Comparison of ENCODE assay signal across 16 cellular contexts in genomic region chr14:103314496-103315277, GRCh38. TPM values are rescaled to one million over a fixed set of nuclear protein-coding genes. Genes with fewer than 3 reads are reported as not detected.
DNase-seq lines count a peak whose midpoint lies in the region; ATAC-seq, FAIRE-seq and TF ChIP-seq lines count a peak whose summit lies in the region.
"Had no signal": no experiment of that assay in that cellular context is flagged by ENCODE, and none has a peak within 500 bp of the region (broad histone marks: within the 10 kb centered on the region; RNA-seq: fewer than 3 reads in every experiment).

No MANE protein-coding gene starts in this region.

- intact Hi-C loops in adrenal gland (cut with DNase I) (no loop called here), lower lobe of right lung (cut with DNase I) (no loop called here)

- no peak for TF ChIP-seq POLR2A in adrenal gland (IDR thresholded peaks at IDR 0.05)

- peaks cover 0 to 11% of the 10 kb centered on the region in 2 donors for H3K4me1 ChIP-seq in adrenal gland (replicated peaks in 1 of 2)
- peaks cover 19% of the 10 kb centered on the region for H3K4me1 ChIP-seq in lower lobe of right lung
- H3K4me1 ChIP-seq in subcutaneous abdominal adipose tissue (ENCODE audit: control insufficient read depth in 5 of 5, insufficient read depth in 5 of 5, low read length in 5 of 5) = peaks cover 0 to 33% (median 23%) of the 10 kb centered on the region in 5 donors
- H3K4me1 ChIP-seq: ascending aorta had no signal

- ATAC-seq in lower lobe of right lung (no peak), GM19397 (IDR thresholded peaks at IDR 0.05; ENCODE audit: unreplicated experiment) (no peak), HG03095 (IDR thresholded peaks at IDR 0.05; ENCODE audit: unreplicated experiment) (no peak), HG02840 (IDR thresholded peaks at IDR 0.05; ENCODE audit: low FRiP score, unreplicated experiment) (no peak)
- ATAC-seq: stimulated activated naive CD8-positive, alpha-beta T cell treated with anti-CD3 and anti-CD28 coated beads, Interleukin-15, Interleukin-2, amounts not matched to agents 100 U/mL and 50 U/mL, for 24 hours had no signal

- no peak for DNase-seq in HTR-8/SVneo (ENCODE audit: insufficient read length, low spot score)
- peak in 5 of 7 donors; percentile 50 to 79 (median 63) for DNase-seq in adrenal gland
- no peak for DNase-seq in lower lobe of right lung
- DNase-seq: activated gamma-delta T cell treated with Interleukin-2 at 50 U/mL for 16 hours; NCI-H1694 treated with DMSO at 0.1 percent for 48 hours; NCI-H446 treated with DMSO at 0.1 percent for 48 hours; SK-N-SH; stimulated activated naive CD8-positive, alpha-beta T cell treated with anti-CD3 and anti-CD28 coated beads, Interleukin-15, Interleukin-2, amounts not matched to agents 100 U/mL and 50 U/mL, for 24 hours had no signal

- peak overlapping the region in 1 of 5 donors; percentile 21 for H3K9ac ChIP-seq in subcutaneous abdominal adipose tissue (ENCODE audit: low read length in 5 of 5)
- H3K9ac ChIP-seq: neural progenitor cell, SK-N-SH had no signal

- H3K9me3 ChIP-seq in adrenal gland (replicated peaks in 1 of 3) = no peaks in the 10 kb centered on the region
- no peaks in the 10 kb centered on the region for H3K9me3 ChIP-seq in lower lobe of right lung
- H3K9me3 ChIP-seq in subcutaneous abdominal adipose tissue (ENCODE audit: control insufficient read depth in 5 of 5, low read length in 5 of 5) = no peaks in the 10 kb centered on the region
- H3K9me3 ChIP-seq: ascending aorta, left lung, SK-N-SH had no signal

- H3K4me3 ChIP-seq in adrenal gland = no peak overlapping the region
- H3K4me3 ChIP-seq in lower lobe of right lung = no peak overlapping the region
- H3K4me3 ChIP-seq in subcutaneous abdominal adipose tissue (ENCODE audit: low read depth in 1 of 5, low read length in 5 of 5) = no peak overlapping the region
- H3K4me3 ChIP-seq: ascending aorta, left lung, neural progenitor cell had no signal

- TF ChIP-seq CTCF in adrenal gland (IDR thresholded peaks at IDR 0.05) = no peak
- no peak for TF ChIP-seq CTCF in lower lobe of right lung (IDR thresholded peaks at IDR 0.05)

- H3K36me3 ChIP-seq in adrenal gland (replicated peaks in 1 of 2) = no peaks in the 10 kb centered on the region
- H3K36me3 ChIP-seq in lower lobe of right lung = no peaks in the 10 kb centered on the region
- no peaks in the 10 kb centered on the region for H3K36me3 ChIP-seq in subcutaneous abdominal adipose tissue (ENCODE audit: control insufficient read depth in 5 of 5, insufficient read depth in 5 of 5, low read length in 5 of 5)
- H3K36me3 ChIP-seq: ascending aorta, left lung, neural progenitor cell had no signal

- peak overlapping the region in 2 of 5 donors; percentile 26 to 74 for H3K27ac ChIP-seq in adrenal gland
- H3K27ac ChIP-seq in lower lobe of right lung = peak overlapping the region; percentile 67
- H3K27ac ChIP-seq in subcutaneous abdominal adipose tissue (ENCODE audit: low read depth, low read length) = peak overlapping the region; percentile 28
- H3K27ac ChIP-seq: neural progenitor cell had no signal

- FAIRE-seq in HTR-8/SVneo (lab: Jason Lieb, UNC) = peak; percentile 20
- FAIRE-seq: H54 had no signal

- WGBS in adrenal gland, 4 donors = 36 to 48% (median 38%) methylated on average over 13 of the region's 13 CpGs

- H3K27me3 ChIP-seq in adrenal gland = no peaks in the 10 kb centered on the region
- H3K27me3 ChIP-seq in lower lobe of right lung (ENCODE audit: low read depth) = no peaks in the 10 kb centered on the region
- no peaks in the 10 kb centered on the region for H3K27me3 ChIP-seq in subcutaneous abdominal adipose tissue (ENCODE audit: control insufficient read depth in 5 of 5, insufficient read depth in 4 of 5, low read length in 5 of 5)
- H3K27me3 ChIP-seq: ascending aorta, left lung, neural progenitor cell had no signal

RNA-seq across cellular contexts. Expression of gene EIF5, which starts 19.4 kb away (rescaled TPM):
- total RNA-seq in adrenal gland = 100 to 1,000 TPM; 165 to 555 (median 260) TPM
- polyA plus RNA-seq in adrenal gland = 100 to 1,000 TPM in 1 of 3 donors, 10 to 100 TPM in 2; 35.7 to 316 (median 49.1) TPM
- 266 TPM for total RNA-seq in lower lobe of right lung

Comparison
In these comparisons a context has a peak if more than half of its experiments do, and no peak if none do; other contexts are left out.
1. DNase-seq: peak in adrenal gland (5 of 7); none in HTR-8/SVneo (single experiment) and lower lobe of right lung (single experiment).